Comparison of ENCODE assay signal across 2 cellular contexts in the genomic region with DNA sequence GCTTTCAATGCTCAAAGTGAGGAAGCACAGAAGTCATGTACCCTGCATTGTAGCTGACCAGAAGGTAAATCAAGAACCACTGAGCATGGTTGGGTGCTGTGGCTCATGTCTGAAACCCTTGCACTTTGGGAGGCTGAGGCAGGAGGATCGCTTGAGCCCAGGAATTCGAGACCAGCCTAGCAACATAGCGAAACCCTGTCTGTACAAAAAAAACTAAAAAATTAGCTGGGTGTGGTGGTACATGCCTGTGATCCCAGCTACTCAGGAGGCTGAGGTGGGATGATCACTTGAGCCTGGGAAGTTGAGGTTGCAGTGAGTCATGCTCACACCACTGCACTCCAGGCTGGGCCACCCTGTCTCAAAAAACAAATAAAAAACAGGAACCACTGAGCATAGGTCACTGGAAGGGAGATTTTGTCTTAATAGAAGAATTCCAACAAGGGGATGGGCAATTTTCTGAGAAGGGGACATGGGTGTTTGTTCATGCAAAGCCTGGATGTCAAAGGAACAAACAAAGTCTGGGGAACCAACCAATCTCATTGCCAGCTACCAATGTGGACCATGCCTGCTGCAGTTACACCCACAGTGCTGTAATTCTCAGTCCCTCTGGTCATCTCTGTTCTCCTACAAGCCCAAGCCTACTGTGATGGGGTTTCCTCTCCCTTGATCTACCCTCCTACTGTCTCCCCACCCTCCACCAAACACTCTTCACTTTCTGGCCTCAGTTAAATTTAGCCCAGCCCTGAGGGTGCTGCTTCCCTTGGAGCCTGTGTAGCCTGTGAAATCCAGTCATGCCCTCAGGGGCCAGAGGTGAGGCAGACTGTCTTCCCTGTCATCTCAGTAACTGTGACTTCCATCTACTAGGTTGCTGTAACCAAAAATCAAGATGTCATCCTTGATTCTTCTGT.
TF ChIP-seq lines count a peak whose summit lies in the region.

No MANE protein-coding gene starts in this region.

TF ChIP-seq in IMR-90, 13 proteins besides CTCF, POLR2A, EP300 and RAD21:
- no peak for TF ChIP-seq USF2 (IDR thresholded peaks at IDR 0.05; ENCODE audit: low read depth, low read length)
- TF ChIP-seq FOS (IDR thresholded peaks at IDR 0.05; ENCODE audit: low read depth, low read length) = no peak
- no peak for TF ChIP-seq MAFK (IDR thresholded peaks at IDR 0.05; ENCODE audit: low read depth, low read length)

TF ChIP-seq in HepG2, 621 proteins besides CTCF, POLR2A, EP300 and RAD21 (continues in another document):
- 0 out of 2 replicates have a peak, but pooled peaks have one; percentile 26 for TF ChIP-seq BCL6 (CRISPR knock-in tag; IDR thresholded peaks at IDR 0.05)
- TF ChIP-seq, protein P1, sequence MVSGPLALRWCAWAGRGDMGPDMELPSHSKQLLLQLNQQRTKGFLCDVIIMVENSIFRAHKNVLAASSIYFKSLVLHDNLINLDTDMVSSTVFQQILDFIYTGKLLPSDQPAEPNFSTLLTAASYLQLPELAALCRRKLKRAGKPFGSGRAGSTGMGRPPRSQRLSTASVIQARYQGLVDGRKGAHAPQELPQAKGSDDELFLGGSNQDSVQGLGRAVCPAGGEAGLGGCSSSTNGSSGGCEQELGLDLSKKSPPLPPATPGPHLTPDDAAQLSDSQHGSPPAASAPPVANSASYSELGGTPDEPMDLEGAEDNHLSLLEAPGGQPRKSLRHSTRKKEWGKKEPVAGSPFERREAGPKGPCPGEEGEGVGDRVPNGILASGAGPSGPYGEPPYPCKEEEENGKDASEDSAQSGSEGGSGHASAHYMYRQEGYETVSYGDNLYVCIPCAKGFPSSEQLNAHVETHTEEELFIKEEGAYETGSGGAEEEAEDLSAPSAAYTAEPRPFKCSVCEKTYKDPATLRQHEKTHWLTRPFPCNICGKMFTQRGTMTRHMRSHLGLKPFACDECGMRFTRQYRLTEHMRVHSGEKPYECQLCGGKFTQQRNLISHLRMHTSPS (CRISPR knock-in tag; IDR thresholded peaks at IDR 0.05; ENCODE audit: low read depth) = peak; percentile 67
- TF ChIP-seq SALL1 (CRISPR knock-in tag; IDR thresholded peaks at IDR 0.05) = peak; percentile 47; the same call in 1 of the 2 replicates
- TF ChIP-seq ZBTB3 (CRISPR knock-in tag; IDR thresholded peaks at IDR 0.05; ENCODE audit: borderline replicate concordance, low read depth) = peak; percentile 93; the same call in 1 of the 2 replicates
- TF ChIP-seq ZNF770 (CRISPR knock-in tag; IDR thresholded peaks at IDR 0.05) = peak; percentile 93
- peak; percentile 62; the same call in 1 of the 2 replicates for TF ChIP-seq HDAC2 (CRISPR knock-in tag; IDR thresholded peaks at IDR 0.05)
- no peak for TF ChIP-seq MIER2 (CRISPR knock-in tag; IDR thresholded peaks at IDR 0.05)
- TF ChIP-seq ISL2 (CRISPR knock-in tag; IDR thresholded peaks at IDR 0.05) = 0 out of 2 replicates have a peak, but pooled peaks have one; percentile 37
- TF ChIP-seq ZNF549 (CRISPR knock-in tag; IDR thresholded peaks at IDR 0.05) = no peak
- no peak for TF ChIP-seq ZNF605 (CRISPR knock-in tag; IDR thresholded peaks at IDR 0.05)
- peak; percentile 41; the same call in 1 of the 2 replicates for TF ChIP-seq ELF3 (CRISPR knock-in tag; IDR thresholded peaks at IDR 0.05)
- peak; percentile 10; the same call in 1 of the 2 replicates for TF ChIP-seq SP4 (CRISPR knock-in tag; IDR thresholded peaks at IDR 0.05)
- TF ChIP-seq KLF9 (CRISPR knock-in tag; IDR thresholded peaks at IDR 0.05; ENCODE audit: low read depth) = no peak
- no peak for TF ChIP-seq TCF7 (IDR thresholded peaks at IDR 0.05; ENCODE audit: low read depth)
- no peak for TF ChIP-seq ZNF354B (CRISPR knock-in tag; IDR thresholded peaks at IDR 0.05)
- no peak for TF ChIP-seq ZNF891 (CRISPR knock-in tag; IDR thresholded peaks at IDR 0.05)
- peak; percentile 72; the same call in 1 of the 2 replicates for TF ChIP-seq PHF21A (CRISPR knock-in tag; IDR thresholded peaks at IDR 0.05)
- no peak for TF ChIP-seq ZNF687 (CRISPR knock-in tag; IDR thresholded peaks at IDR 0.05)
- TF ChIP-seq DR1 (CRISPR knock-in tag; IDR thresholded peaks at IDR 0.05) = no peak
- no peak for TF ChIP-seq FIP1L1 (IDR thresholded peaks at IDR 0.05; ENCODE audit: borderline replicate concordance, insufficient read depth, low read depth, low read length)
- TF ChIP-seq, protein P2, sequence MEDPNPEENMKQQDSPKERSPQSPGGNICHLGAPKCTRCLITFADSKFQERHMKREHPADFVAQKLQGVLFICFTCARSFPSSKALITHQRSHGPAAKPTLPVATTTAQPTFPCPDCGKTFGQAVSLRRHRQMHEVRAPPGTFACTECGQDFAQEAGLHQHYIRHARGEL (CRISPR knock-in tag; IDR thresholded peaks at IDR 0.05) = no peak
- 0 out of 2 replicates have a peak, but pooled peaks have one; percentile 57 for TF ChIP-seq ZNF460 (CRISPR knock-in tag; IDR thresholded peaks at IDR 0.05; ENCODE audit: borderline replicate concordance)
- TF ChIP-seq TSC22D2 (CRISPR knock-in tag; IDR thresholded peaks at IDR 0.05; ENCODE audit: borderline replicate concordance) = no peak
- TF ChIP-seq, protein P3, sequence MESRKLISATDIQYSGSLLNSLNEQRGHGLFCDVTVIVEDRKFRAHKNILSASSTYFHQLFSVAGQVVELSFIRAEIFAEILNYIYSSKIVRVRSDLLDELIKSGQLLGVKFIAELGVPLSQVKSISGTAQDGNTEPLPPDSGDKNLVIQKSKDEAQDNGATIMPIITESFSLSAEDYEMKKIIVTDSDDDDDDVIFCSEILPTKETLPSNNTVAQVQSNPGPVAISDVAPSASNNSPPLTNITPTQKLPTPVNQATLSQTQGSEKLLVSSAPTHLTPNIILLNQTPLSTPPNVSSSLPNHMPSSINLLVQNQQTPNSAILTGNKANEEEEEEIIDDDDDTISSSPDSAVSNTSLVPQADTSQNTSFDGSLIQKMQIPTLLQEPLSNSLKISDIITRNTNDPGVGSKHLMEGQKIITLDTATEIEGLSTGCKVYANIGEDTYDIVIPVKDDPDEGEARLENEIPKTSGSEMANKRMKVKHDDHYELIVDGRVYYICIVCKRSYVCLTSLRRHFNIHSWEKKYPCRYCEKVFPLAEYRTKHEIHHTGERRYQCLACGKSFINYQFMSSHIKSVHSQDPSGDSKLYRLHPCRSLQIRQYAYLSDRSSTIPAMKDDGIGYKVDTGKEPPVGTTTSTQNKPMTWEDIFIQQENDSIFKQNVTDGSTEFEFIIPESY (CRISPR knock-in tag; IDR thresholded peaks at IDR 0.05) = no peak
- TF ChIP-seq LCORL (IDR thresholded peaks at IDR 0.05) = peak; percentile 73; the same call in 1 of the 2 replicates
- TF ChIP-seq LCORL (CRISPR knock-in tag; IDR thresholded peaks at IDR 0.05) = peak; percentile 96
- TF ChIP-seq KMT2B (CRISPR knock-in tag; IDR thresholded peaks at IDR 0.05) = no peak
- TF ChIP-seq ZMAT3 (CRISPR knock-in tag; conservative IDR thresholded peaks at IDR 0.05) = no peak
- TF ChIP-seq SNAI1 (CRISPR knock-in tag; IDR thresholded peaks at IDR 0.05; ENCODE audit: borderline replicate concordance) = no peak
- no peak for TF ChIP-seq ZNF547 (CRISPR knock-in tag; IDR thresholded peaks at IDR 0.05)
- TF ChIP-seq NR2F1 (CRISPR knock-in tag; IDR thresholded peaks at IDR 0.05) = no peak
- no peak for TF ChIP-seq FOXP1 (IDR thresholded peaks at IDR 0.05)
- TF ChIP-seq FOXP1 (CRISPR knock-in tag; IDR thresholded peaks at IDR 0.05) = peak; percentile 46; the same call in 1 of the 2 replicates
- TF ChIP-seq SP5 (CRISPR knock-in tag; IDR thresholded peaks at IDR 0.05; ENCODE audit: borderline replicate concordance, low read depth) = peak; percentile 36; the same call in 1 of the 2 replicates
- TF ChIP-seq ZNF577 (CRISPR knock-in tag; IDR thresholded peaks at IDR 0.05; ENCODE audit: borderline replicate concordance, low read depth) = no peak
- peak; percentile 24 for TF ChIP-seq ASH2L (IDR thresholded peaks at IDR 0.05; ENCODE audit: insufficient read length, low read depth, low read length)
- TF ChIP-seq ZNF24 (IDR thresholded peaks at IDR 0.05) = no peak
- 0 out of 2 replicates have a peak, but pooled peaks have one; percentile 22 for TF ChIP-seq ZZZ3 (CRISPR knock-in tag; IDR thresholded peaks at IDR 0.05; ENCODE audit: borderline replicate concordance)
- peak; percentile 53; the same call in 1 of the 2 replicates for TF ChIP-seq FOXA3 (CRISPR knock-in tag; IDR thresholded peaks at IDR 0.05)
- 0 out of 2 replicates have a peak, but pooled peaks have one; percentile 22 for TF ChIP-seq HNF4A (CRISPR knock-in tag; IDR thresholded peaks at IDR 0.05)
- TF ChIP-seq PITX1 (CRISPR knock-in tag; IDR thresholded peaks at IDR 0.05) = no peak; the same call in none of the 2 replicates
- peak; percentile 79 for TF ChIP-seq SAP130 (CRISPR knock-in tag; IDR thresholded peaks at IDR 0.05; ENCODE audit: low read depth)
- TF ChIP-seq, protein P4, sequence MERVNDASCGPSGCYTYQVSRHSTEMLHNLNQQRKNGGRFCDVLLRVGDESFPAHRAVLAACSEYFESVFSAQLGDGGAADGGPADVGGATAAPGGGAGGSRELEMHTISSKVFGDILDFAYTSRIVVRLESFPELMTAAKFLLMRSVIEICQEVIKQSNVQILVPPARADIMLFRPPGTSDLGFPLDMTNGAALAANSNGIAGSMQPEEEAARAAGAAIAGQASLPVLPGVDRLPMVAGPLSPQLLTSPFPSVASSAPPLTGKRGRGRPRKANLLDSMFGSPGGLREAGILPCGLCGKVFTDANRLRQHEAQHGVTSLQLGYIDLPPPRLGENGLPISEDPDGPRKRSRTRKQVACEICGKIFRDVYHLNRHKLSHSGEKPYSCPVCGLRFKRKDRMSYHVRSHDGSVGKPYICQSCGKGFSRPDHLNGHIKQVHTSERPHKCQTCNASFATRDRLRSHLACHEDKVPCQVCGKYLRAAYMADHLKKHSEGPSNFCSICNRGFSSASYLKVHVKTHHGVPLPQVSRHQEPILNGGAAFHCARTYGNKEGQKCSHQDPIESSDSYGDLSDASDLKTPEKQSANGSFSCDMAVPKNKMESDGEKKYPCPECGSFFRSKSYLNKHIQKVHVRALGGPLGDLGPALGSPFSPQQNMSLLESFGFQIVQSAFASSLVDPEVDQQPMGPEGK (CRISPR knock-in tag; IDR thresholded peaks at IDR 0.05) = 0 out of 2 replicates have a peak, but pooled peaks have one; percentile 14
- TF ChIP-seq REPIN1 (CRISPR knock-in tag; IDR thresholded peaks at IDR 0.05; ENCODE audit: borderline replicate concordance, low read depth) = no peak
- TF ChIP-seq, protein P5, sequence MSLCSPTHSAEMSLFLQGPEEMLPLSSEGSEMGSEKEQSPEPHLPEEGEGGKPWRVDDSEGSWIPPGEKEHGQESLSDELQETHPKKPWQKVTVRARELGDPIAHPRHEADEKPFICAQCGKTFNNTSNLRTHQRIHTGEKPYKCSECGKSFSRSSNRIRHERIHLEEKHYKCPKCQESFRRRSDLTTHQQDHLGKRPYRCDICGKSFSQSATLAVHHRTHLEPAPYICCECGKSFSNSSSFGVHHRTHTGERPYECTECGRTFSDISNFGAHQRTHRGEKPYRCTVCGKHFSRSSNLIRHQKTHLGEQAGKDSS (CRISPR knock-in tag; IDR thresholded peaks at IDR 0.05; ENCODE audit: borderline replicate concordance, low read depth) = peak; percentile 62; the same call in 1 of the 2 replicates
